1 cellular context compared by ENCODE assay signal in genomic region chr1:194919146-194919545, GRCh38.
TF ChIP-seq lines count a peak whose summit lies in the region.

No MANE protein-coding gene starts in this region.

TF ChIP-seq in GM23338, 12 proteins besides CTCF, POLR2A, EP300 and RAD21 (continued from another document):
- TF ChIP-seq ZNF462 (CRISPR knock-in tag; IDR thresholded peaks at IDR 0.05), result no peak
TF ChIP-seq in GM23338: peak in this region for 0.
